Comparison of ENCODE assay signal across 1 cellular context in the genomic region with DNA sequence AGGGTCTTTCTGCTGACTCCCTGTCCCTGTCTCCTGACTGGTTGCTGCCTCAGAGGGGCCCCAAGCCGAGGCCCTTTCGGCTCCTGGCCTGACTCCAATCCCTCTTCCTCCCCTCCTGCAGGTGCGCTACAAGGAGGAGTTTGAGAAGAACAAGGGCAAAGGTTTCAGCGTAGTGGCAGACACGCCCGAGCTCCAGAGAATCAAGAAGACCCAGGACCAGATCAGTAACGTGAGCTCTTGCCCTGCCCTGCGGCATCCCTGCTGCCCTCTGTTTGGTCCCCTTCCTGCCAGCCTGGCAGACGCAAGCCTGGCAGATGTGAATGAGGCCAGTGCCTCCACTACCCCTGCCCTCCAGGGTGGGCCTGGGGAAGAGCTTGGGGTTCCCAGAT.
TF ChIP-seq lines count a peak whose summit lies in the region.

No MANE protein-coding gene starts in this region.

TF ChIP-seq in HepG2, 621 proteins besides CTCF, POLR2A, EP300 and RAD21:
- TF ChIP-seq, protein P1, sequence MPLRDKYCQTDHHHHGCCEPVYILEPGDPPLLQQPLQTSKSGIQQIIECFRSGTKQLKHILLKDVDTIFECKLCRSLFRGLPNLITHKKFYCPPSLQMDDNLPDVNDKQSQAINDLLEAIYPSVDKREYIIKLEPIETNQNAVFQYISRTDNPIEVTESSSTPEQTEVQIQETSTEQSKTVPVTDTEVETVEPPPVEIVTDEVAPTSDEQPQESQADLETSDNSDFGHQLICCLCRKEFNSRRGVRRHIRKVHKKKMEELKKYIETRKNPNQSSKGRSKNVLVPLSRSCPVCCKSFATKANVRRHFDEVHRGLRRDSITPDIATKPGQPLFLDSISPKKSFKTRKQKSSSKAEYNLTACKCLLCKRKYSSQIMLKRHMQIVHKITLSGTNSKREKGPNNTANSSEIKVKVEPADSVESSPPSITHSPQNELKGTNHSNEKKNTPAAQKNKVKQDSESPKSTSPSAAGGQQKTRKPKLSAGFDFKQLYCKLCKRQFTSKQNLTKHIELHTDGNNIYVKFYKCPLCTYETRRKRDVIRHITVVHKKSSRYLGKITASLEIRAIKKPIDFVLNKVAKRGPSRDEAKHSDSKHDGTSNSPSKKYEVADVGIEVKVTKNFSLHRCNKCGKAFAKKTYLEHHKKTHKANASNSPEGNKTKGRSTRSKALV (CRISPR knock-in tag; IDR thresholded peaks at IDR 0.05), result no peak
- 0 out of 2 replicates have a peak, but pooled peaks have one; percentile 14 for TF ChIP-seq PHF21A (CRISPR knock-in tag; IDR thresholded peaks at IDR 0.05)
